Comparison of ENCODE assay signal across 8 cellular contexts in genomic region chr19:57410748-57411671, GRCh38. TPM values are rescaled to one million over a fixed set of nuclear protein-coding genes. Genes with fewer than 3 reads are reported as not detected.
DNase-seq lines count a peak whose midpoint lies in the region; ATAC-seq lines count a peak whose summit lies in the region.

Gene ZNF17, plus strand, starts transcription at chr19:57411161. Its CDS starts 2,455 bp downstream, at chr19:57413616.

- H3K9me3 Mint-ChIP-seq in activated CD8-positive, alpha-beta T cell treated with anti-CD3 and anti-CD28 coated beads, Interleukin-2, amount 10 ng/mL, durations not matched to agents 7 days and 5 days (ENCODE audit: insufficient read depth) = peaks cover 4% of the 10 kb centered on the region

- H3K4me3 Mint-ChIP-seq in activated CD8-positive, alpha-beta T cell treated with anti-CD3 and anti-CD28 coated beads, Interleukin-2, amount 10 ng/mL, durations not matched to agents 7 days and 5 days = peak within 1 kb of the TSS; percentile 91

- H3K36me3 Mint-ChIP-seq in activated CD8-positive, alpha-beta T cell treated with anti-CD3 and anti-CD28 coated beads, Interleukin-2, amount 10 ng/mL, durations not matched to agents 7 days and 5 days (ENCODE audit: low read depth) = peaks cover 32% of the 10 kb centered on the region

- peak; percentile 98 for ATAC-seq in GM19468 (IDR thresholded peaks at IDR 0.05; ENCODE audit: extremely low read depth, unreplicated experiment)
- peak; percentile 100 for ATAC-seq in activated CD8-positive, alpha-beta T cell treated with anti-CD3 and anti-CD28 coated beads, Interleukin-2, amount 10 ng/mL, durations not matched to agents 7 days and 5 days

- peaks cover 18% of the 10 kb centered on the region for H3K4me1 Mint-ChIP-seq in activated CD8-positive, alpha-beta T cell treated with anti-CD3 and anti-CD28 coated beads, Interleukin-2, amount 10 ng/mL, durations not matched to agents 7 days and 5 days (ENCODE audit: low read depth)

- POLR2A ChIA-PET in activated CD8-positive, alpha-beta T cell treated with anti-CD3 and anti-CD28 coated beads, Interleukin-2, amount 10 ng/mL, durations not matched to agents 7 days and 5 days (lab: Charles Lee) = interaction anchor here (1.0 kb wide), 1 partner anchor 24 kb away, joined by 3 read pairs; the partner anchor contains the start of gene ZNF749

- H3K27me3 Mint-ChIP-seq in activated CD8-positive, alpha-beta T cell treated with anti-CD3 and anti-CD28 coated beads, Interleukin-2, amount 10 ng/mL, durations not matched to agents 7 days and 5 days (ENCODE audit: low read depth) = no peaks in the 10 kb centered on the region

- peak; percentile 86 for DNase-seq in CMK (ENCODE audit: low read depth)
- DNase-seq in HS-5 (ENCODE audit: low read depth) = peak; percentile 72
- peak; percentile 49 for DNase-seq in NK-92 (lab: John Stamatoyannopoulos, UW; ENCODE audit: unreplicated experiment)
- DNase-seq in activated CD8-positive, alpha-beta T cell treated with anti-CD3 and anti-CD28 coated beads, Interleukin-2, amount 10 ng/mL, durations not matched to agents 7 days and 5 days = peak; percentile 96
- peak; percentile 83 for DNase-seq in effector CD8-positive, alpha-beta T cell (lab: John Stamatoyannopoulos, UW)
- DNase-seq in lung microvascular endothelial cell (ENCODE audit: low read depth in 2 of 2) = peak; percentile 95
- DNase-seq in stimulated activated CD4-positive, alpha-beta T cell treated with anti-CD3 and anti-CD28 coated beads, TNF-alpha, amount 100 ng/mL, for 4 hours (ENCODE audit: low read depth in 3 of 3) = peak; percentile 74 to 87 (median 85)

- CTCF ChIA-PET in activated CD8-positive, alpha-beta T cell treated with anti-CD3 and anti-CD28 coated beads, Interleukin-2, amount 10 ng/mL, durations not matched to agents 7 days and 5 days (lab: Charles Lee) = interaction anchor here (1.7 kb wide), 1 partner anchor 22 kb away, joined by 6 read pairs; the partner anchor contains the start of gene ZNF548

- peak within 1 kb of the TSS; percentile 87 for H3K27ac Mint-ChIP-seq in activated CD8-positive, alpha-beta T cell treated with anti-CD3 and anti-CD28 coated beads, Interleukin-2, amount 10 ng/mL, durations not matched to agents 7 days and 5 days

RNA-seq across cellular contexts. Expression of gene ZNF17, which starts in this region (rescaled TPM):
- 10 to 100 TPM; 11.6 to 12.2 TPM for total RNA-seq in activated CD8-positive, alpha-beta T cell treated with anti-CD3 and anti-CD28 coated beads, Interleukin-2, amount 10 ng/mL, durations not matched to agents 7 days and 5 days
- total RNA-seq in lung microvascular endothelial cell = 6.8 and 10.9 TPM in 2 replicates

Comparison
In these comparisons a context has a peak if more than half of its experiments do, and no peak if none do; other contexts are left out.
1. Peak in every context shown above with its lines: DNase-seq and ATAC-seq.